In genomic region chr13:45416521-45417125, GRCh38 we compare ENCODE assay signal across 8 cellular contexts. TPM values are rescaled to one million over a fixed set of nuclear protein-coding genes. Genes with fewer than 3 reads are reported as not detected.
DNase-seq lines count a peak whose midpoint lies in the region; ATAC-seq, FAIRE-seq and TF ChIP-seq lines count a peak whose summit lies in the region.

No MANE protein-coding gene starts in this region.

- intact Hi-C loops in pancreas (cut with DNase I): loop anchor here in 1 of 3 donors (10.0 kb wide), 1 partner anchor 48 kb away; the partner anchor contains the start of gene COG3

- H3K4me1 ChIP-seq in duodenal mucosa (ENCODE audit: control insufficient read depth in 1 of 2, insufficient read depth in 2 of 2, low read length in 2 of 2) (peaks cover 23 to 27% of the 10 kb centered on the region in 2 donors), pancreas (peaks cover 0 to 28% (median 14%) of the 10 kb centered on the region in 3 donors)

- H3K9ac ChIP-seq in duodenal mucosa (ENCODE audit: low read depth in 1 of 2, low read length in 2 of 2): peak overlapping the region; percentile 65 to 83

- H3K36me3 ChIP-seq in duodenal mucosa (ENCODE audit: control insufficient read depth in 1 of 2, insufficient read depth in 2 of 2, low read length in 2 of 2) (no peaks in the 10 kb centered on the region), pancreas (no peaks in the 10 kb centered on the region)

- H3K9me3 ChIP-seq in duodenal mucosa (ENCODE audit: control insufficient read depth in 1 of 2, low read length in 2 of 2) (no peaks in the 10 kb centered on the region), pancreas (no peaks in the 10 kb centered on the region)

- DNase-seq in GM12865 (ENCODE audit: low read depth) (peak; percentile 21), NCI-H2196 (lab: John Stamatoyannopoulos, UW; ENCODE audit: unreplicated experiment) (peak; percentile 37), pancreas (no peak), C1 segment of cervical spinal cord (lab: John Stamatoyannopoulos, UW) (no peak)

- WGBS in pancreas, 2 donors: 34 to 36% methylated on average over 10 of the region's 10 CpGs

- peak overlapping the region; percentile 90 for H3K27ac ChIP-seq in duodenal mucosa (ENCODE audit: low read depth, low read length)
- peak overlapping the region; percentile 77 to 93 (median 85) for H3K27ac ChIP-seq in pancreas

- H3K27me3 ChIP-seq in duodenal mucosa (ENCODE audit: control insufficient read depth in 1 of 2, insufficient read depth in 2 of 2, low read length in 2 of 2) (no peaks in the 10 kb centered on the region), pancreas (no peaks in the 10 kb centered on the region)

- no peak for TF ChIP-seq CTCF in GM12865 (IDR thresholded peaks at IDR 0.05; ENCODE audit: insufficient read depth, low read depth, low read length, missing control alignments)
- TF ChIP-seq CTCF in pancreas (IDR thresholded peaks at IDR 0.05): no peak

- no peak for FAIRE-seq in pancreas (lab: Jason Lieb, UNC)

- peak overlapping the region; percentile 88 for H3K4me3 ChIP-seq in GM12865 (ENCODE audit: low read depth, low read length)
- H3K4me3 ChIP-seq in duodenal mucosa (ENCODE audit: low read depth in 1 of 2, low read length in 2 of 2): peak overlapping the region; percentile 73 to 98
- H3K4me3 ChIP-seq in pancreas: peak overlapping the region; percentile 4 to 86 (median 66)

- ATAC-seq in pancreas: no peak
- ATAC-seq in GM21717 (IDR thresholded peaks at IDR 0.05; ENCODE audit: unreplicated experiment): no peak
- no peak for ATAC-seq in HG03045 (IDR thresholded peaks at IDR 0.05; ENCODE audit: unreplicated experiment)
- no peak for ATAC-seq in GM21367 (IDR thresholded peaks at IDR 0.05; ENCODE audit: unreplicated experiment)

RNA-seq across cellular contexts. Expression of gene SLC25A30, which starts 1.6 kb away (rescaled TPM):
- total RNA-seq in pancreas: 10 to 100 TPM in 2 of 6 donors, 1 to 10 TPM in 4; 4.5 to 12.3 (median 8.3) TPM
- polyA plus RNA-seq in pancreas: 1 to 10 TPM; 3.8 to 7.5 TPM

RNA-seq across cellular contexts. Expression of gene COG3, which starts 48.1 kb away (rescaled TPM):
- 10 to 100 TPM; 16.4 to 19.9 (median 18.7) TPM for total RNA-seq in pancreas
- polyA plus RNA-seq in pancreas: 10 to 100 TPM; 15.0 to 19.4 TPM

Comparison
In these comparisons a context has a peak if more than half of its experiments do, and no peak if none do; other contexts are left out.
1. DNase-seq: peak in GM12865 (single experiment) and NCI-H2196 (single experiment); none in pancreas (0 of 6) and C1 segment of cervical spinal cord (0 of 14).
2. Peak in every context shown above with its lines, with median percentiles within 50 percentile points of each other: H3K4me3 ChIP-seq.